ENCODE assay signal across 15 cellular contexts in genomic region chr17:80465316-80465974, GRCh38. TPM values are rescaled to one million over a fixed set of nuclear protein-coding genes. Genes with fewer than 3 reads are reported as not detected.
DNase-seq lines count a peak whose midpoint lies in the region; ATAC-seq and TF ChIP-seq lines count a peak whose summit lies in the region.
"Had no signal": no experiment of that assay in that cellular context is flagged by ENCODE, and none has a peak within 500 bp of the region (broad histone marks: within the 10 kb centered on the region; RNA-seq: fewer than 3 reads in every experiment).

No MANE protein-coding gene starts in this region.

- no peak overlapping the region for H4K91ac ChIP-seq in IMR-90 (ENCODE audit: insufficient read depth, low read depth, low read length)

- ATAC-seq in IMR-90 (ENCODE audit: low read depth) (no peak), WTC11 (no peak)
- ATAC-seq: K562 had no signal

- peak overlapping the region; percentile 59 for H2AK9ac ChIP-seq in IMR-90 (replicated peaks; ENCODE audit: low read depth, low read length, poor library complexity)

- no peak overlapping the region for H2BK5ac ChIP-seq in IMR-90 (ENCODE audit: low read depth, low read length, poor library complexity, severe bottlenecking)

- H3K4me3 ChIP-seq in IMR-90 (ENCODE audit: insufficient read depth, low read depth, low read length) (no peak overlapping the region), WERI-Rb-1 (ENCODE audit: low read depth, low read length) (no peak overlapping the region)
- H3K4me3 ChIP-seq: GM23248, HAP-1, K562 had no signal

- no peaks in the 10 kb centered on the region for H3K36me3 Mint-ChIP-seq in WTC11
- H3K36me3 Mint-ChIP-seq: CD4-positive, CD25-positive, alpha-beta regulatory T cell had no signal

- H3K27me3 ChIP-seq in IMR-90 (ENCODE audit: control insufficient read depth, insufficient read depth, low read length) (peaks cover 16% of the 10 kb centered on the region; the same call in 1 of the 2 replicates), WERI-Rb-1 (ENCODE audit: insufficient read depth, low read depth, severe bottlenecking) (no peaks in the 10 kb centered on the region)

- no peaks in the 10 kb centered on the region; a peak in 1 of 4 replicates for H3K79me1 ChIP-seq in IMR-90 (ENCODE audit: low read depth in 1 of 2, low read length in 2 of 2)

- no peaks in the 10 kb centered on the region for H3K9me3 ChIP-seq in IMR-90 (ENCODE audit: control insufficient read depth, insufficient read depth, low read length)
- no peaks in the 10 kb centered on the region for H3K9me3 ChIP-seq in WERI-Rb-1 (ENCODE audit: severe bottlenecking)
- H3K9me3 ChIP-seq: BE2C, Caco-2, HAP-1 had no signal

- 69% methylated on average over 9 of the region's 20 CpGs; no CpG with 5 or more reads in 1 of the 2 experiments for whole genome bisulfite sequencing in IMR-90 (ENCODE audit: extremely low coverage in 2 of 2, insufficient read length in 1 of 2), 2 experiments

- no peaks in the 10 kb centered on the region for H3K9me3 Mint-ChIP-seq in WTC11

- no peak for TF ChIP-seq CTCF in IMR-90 (conservative IDR thresholded peaks at IDR 0.05; ENCODE audit: low read depth, low read length)
- TF ChIP-seq CTCF in WERI-Rb-1 (IDR thresholded peaks at IDR 0.05; ENCODE audit: low read depth, low read length), result no peak
- no peak for TF ChIP-seq CTCF in WTC11 (IDR thresholded peaks at IDR 0.05)

- no peak overlapping the region for H4K5ac ChIP-seq in IMR-90 (ENCODE audit: low read depth, low read length)

- no peak overlapping the region for H4K8ac ChIP-seq in IMR-90 (ENCODE audit: low read depth in 2 of 2, low read length in 2 of 2)

- TF ChIP-seq RAD21 in IMR-90 (IDR thresholded peaks at IDR 0.05; ENCODE audit: low read length), result no peak

- H3K4ac ChIP-seq in IMR-90 (ENCODE audit: low read depth, low read length), result no peak overlapping the region

- intact Hi-C loops in IMR-90 (cut with micrococcal nuclease), result no loop called here

- DNase-seq in NCI-H82 (lab: John Stamatoyannopoulos, UW) (peak; percentile 70), NCI-H82 treated with DMSO at 0.1 percent for 48 hours (lab: John Stamatoyannopoulos, UW; ENCODE audit: unreplicated experiment) (no peak), IMR-90 (no peak), WERI-Rb-1 (no peak), WTC11 (ENCODE audit: low spot score) (no peak), ecto neural progenitor cell (ENCODE audit: low spot score) (no peak)
- DNase-seq: ACHN; BE2C; C1 segment of cervical spinal cord; Caco-2; CD4-positive, CD25-positive, alpha-beta regulatory T cell; GM23248 had no signal

- H2BK20ac ChIP-seq in IMR-90 (ENCODE audit: low read depth, low read length), result no peak overlapping the region

- H3K4me1 Mint-ChIP-seq in WTC11, result no peaks in the 10 kb centered on the region
- H3K4me1 Mint-ChIP-seq: CD4-positive, CD25-positive, alpha-beta regulatory T cell had no signal

- no peak overlapping the region for H3K18ac ChIP-seq in IMR-90 (ENCODE audit: low read depth, low read length)

- dilution Hi-C loops in IMR-90 (cut with HindIII; ENCODE audit: low sequenced_read_pairs, unreplicated experiment), result no loop called here

- no peak overlapping the region for H3K14ac ChIP-seq in IMR-90 (replicated peaks; ENCODE audit: low read depth, low read length)

- H2BK120ac ChIP-seq in IMR-90 (ENCODE audit: low read depth, low read length), result no peak overlapping the region

- H3K9ac ChIP-seq in IMR-90 (ENCODE audit: low read depth, low read length), result no peak overlapping the region
- H3K9ac ChIP-seq: GM23248 had no signal

- no peak overlapping the region for H3K23ac ChIP-seq in IMR-90 (ENCODE audit: low read depth, low read length)

- H3K4me1 ChIP-seq in IMR-90 (ENCODE audit: control insufficient read depth, insufficient read depth, low read length), result no peaks in the 10 kb centered on the region
- H3K4me1 ChIP-seq: BE2C, Caco-2, HAP-1 had no signal

- in situ Hi-C loops in IMR-90 (cut with MboI; ENCODE audit: low sequenced_read_pairs), result no loop called here

- H2AK5ac ChIP-seq in IMR-90 (ENCODE audit: low read depth, low read length), result no peak overlapping the region

- POLR2A ChIA-PET in IMR-90 (lab: Charles Lee; ENCODE audit: unreplicated experiment) (no interaction called here), WTC11 (lab: Charles Lee) (no interaction called here)

- H2AFZ ChIP-seq in IMR-90 (replicated peaks; ENCODE audit: low read length, poor library complexity), result peak overlapping the region; percentile 39
- H2AFZ ChIP-seq: GM23248 had no signal

- no peak overlapping the region for H2BK15ac ChIP-seq in IMR-90 (ENCODE audit: low read depth, low read length)

- H4K20me1 ChIP-seq in IMR-90 (ENCODE audit: insufficient read depth, low read length), result peaks cover 4% of the 10 kb centered on the region

- CTCF ChIA-PET in IMR-90 (lab: Yijun Ruan, JAX) (no interaction called here), WTC11 (lab: Charles Lee) (interaction anchor here (0.6 to 1.9 kb wide), 5 partner anchors 11 to 101 kb away, joined by 3 to 8 read pairs (median 3); no protein-coding TSS in a partner anchor)

- no peak overlapping the region for H3K4me3 Mint-ChIP-seq in WTC11
- H3K4me3 Mint-ChIP-seq: CD4-positive, CD25-positive, alpha-beta regulatory T cell had no signal

- no TSS peak for BruUV-seq in IMR-90 (replicated peaks; lab: Mats Ljungman, UMichigan)

- no peak overlapping the region for H3K56ac ChIP-seq in IMR-90 (ENCODE audit: extremely low read depth, insufficient read depth, low read length)

- H3K36me3 ChIP-seq in IMR-90 (ENCODE audit: control insufficient read depth, insufficient read depth, low read length), result peaks cover 6% of the 10 kb centered on the region; the same call in 1 of the 2 replicates
- peaks cover 44% of the 10 kb centered on the region for H3K36me3 ChIP-seq in WERI-Rb-1
- H3K36me3 ChIP-seq: BE2C had no signal

- no peak overlapping the region for H3K27ac ChIP-seq in IMR-90 (ENCODE audit: insufficient read depth, low read length)
- H3K27ac ChIP-seq in WERI-Rb-1, result peak overlapping the region; percentile 26; the same call in 1 of the 2 replicates
- H3K27ac ChIP-seq: GM23248 had no signal

- H3K27me3 Mint-ChIP-seq in WTC11 (ENCODE audit: low read depth), result peaks cover 24% of the 10 kb centered on the region

- H3K27ac Mint-ChIP-seq in WTC11, result no peak overlapping the region
- H3K27ac Mint-ChIP-seq: CD4-positive, CD25-positive, alpha-beta regulatory T cell had no signal

- H3K9me1 ChIP-seq in IMR-90 (ENCODE audit: insufficient read depth, low read length), result no peaks in the 10 kb centered on the region

- no peak overlapping the region for H3K4me2 ChIP-seq in IMR-90 (ENCODE audit: low read depth, low read length)

- 0 out of 2 replicates have a peak, but pooled peaks have one; percentile 21 for TF ChIP-seq POLR2A in IMR-90 (IDR thresholded peaks at IDR 0.05; ENCODE audit: low read depth, low read length)

TF ChIP-seq in IMR-90, 13 proteins besides CTCF, POLR2A, EP300 and RAD21:
- no peak for TF ChIP-seq USF2 (IDR thresholded peaks at IDR 0.05; ENCODE audit: low read depth, low read length)
- no peak for TF ChIP-seq MAZ (IDR thresholded peaks at IDR 0.05; ENCODE audit: borderline replicate concordance, low read depth, low read length)
- TF ChIP-seq CEBPB (IDR thresholded peaks at IDR 0.05; ENCODE audit: low read depth, low read length), result no peak
- no peak for TF ChIP-seq MXI1 (IDR thresholded peaks at IDR 0.05; ENCODE audit: borderline replicate concordance, low read depth, low read length)
- no peak for TF ChIP-seq FOS (IDR thresholded peaks at IDR 0.05; ENCODE audit: low read depth, low read length)

TF ChIP-seq in WTC11, 78 proteins besides CTCF, POLR2A, EP300 and RAD21:
- TF ChIP-seq JAZF1 (CRISPR knock-in tag; IDR thresholded peaks at IDR 0.05) (no peak), ATF3 (CRISPR knock-in tag; conservative IDR thresholded peaks at IDR 0.05) (no peak), FOXP4 (CRISPR knock-in tag; IDR thresholded peaks at IDR 0.05) (no peak)

RNA-seq across cellular contexts. Expression of gene NPTX1, which starts 11.0 kb away (rescaled TPM):
- 20.8 and 23.3 TPM in 2 replicates for total RNA-seq in IMR-90 (2012; rRNA removed)
- 39.5 and 47.0 TPM in 2 replicates for polyA plus RNA-seq in IMR-90 (2012; rRNA removed)
- polyA plus RNA-seq in IMR-90 (2012; cell fraction: cytosol; rRNA removed), result 40.9 and 41.7 TPM in 2 replicates
- polyA plus RNA-seq in IMR-90 (2012; cell fraction: nucleus; rRNA removed; ENCODE audit: low replicate concordance), result 52.2 and 63.8 TPM in 2 replicates
- 9.7 to 15.1 TPM (median 10.8 TPM) in 3 replicates for total RNA-seq in WTC11 (2021)
- total RNA-seq: HT-29 had no signal
- polyA plus RNA-seq: K562 had no signal

RNA-seq across cellular contexts. Expression of gene ENDOV, which starts 50.5 kb away (rescaled TPM):
- 9.4 and 15.1 TPM in 2 replicates for total RNA-seq in IMR-90 (2012; rRNA removed)
- polyA plus RNA-seq in IMR-90 (2012; rRNA removed), result 30.3 and 33.4 TPM in 2 replicates
- 42.5 and 47.9 TPM in 2 replicates for polyA plus RNA-seq in IMR-90 (2012; cell fraction: cytosol; rRNA removed)
- polyA plus RNA-seq in IMR-90 (2012; cell fraction: nucleus; rRNA removed; ENCODE audit: low replicate concordance), result 50.0 and 67.2 TPM in 2 replicates
- 18.1 to 25.2 TPM (median 20.6 TPM) in 3 replicates for total RNA-seq in WTC11 (2021)
